ENCODE assay signal across 18 cellular contexts in genomic region chr7:148706368-148706767, GRCh38.
"Had no signal": no experiment of that assay in that cellular context is flagged by ENCODE, and none has a peak within 500 bp of the region (broad histone marks: within the 10 kb centered on the region; RNA-seq: fewer than 3 reads in every experiment).

No MANE protein-coding gene starts in this region.

- H3K27me3 Mint-ChIP-seq: activated CD4-positive, alpha-beta memory T cell treated with anti-CD3 and anti-CD28 coated beads for 36 hours; activated T-cell treated with anti-CD3 and anti-CD28 coated beads, Interleukin-2, amount 50 U/mL, for 24 hours; brain; central memory CD8-positive, alpha-beta T cell had no signal

- H3K27me3 ChIP-seq: esophagus squamous epithelium, ovary, uterus had no signal

- H3K9me3 ChIP-seq: esophagus squamous epithelium, lower lobe of right lung, ovary, uterus had no signal

- H3K4me3 Mint-ChIP-seq: activated CD4-positive, alpha-beta memory T cell treated with anti-CD3 and anti-CD28 coated beads for 36 hours; activated T-cell treated with anti-CD3 and anti-CD28 coated beads, Interleukin-2, amount 50 U/mL, for 24 hours; central memory CD8-positive, alpha-beta T cell had no signal

- ATAC-seq: lower lobe of right lung, sciatic nerve had no signal

- H3K27ac ChIP-seq: coronary artery, esophagus squamous epithelium, lower lobe of right lung, ovary, uterus had no signal

- H3K27ac Mint-ChIP-seq: activated CD4-positive, alpha-beta memory T cell treated with anti-CD3 and anti-CD28 coated beads for 36 hours; activated naive CD4-positive, alpha-beta T cell treated with anti-CD3 and anti-CD28 coated beads, Interleukin-2, amount 50 U/mL, for 72 hours; activated T-cell treated with anti-CD3 and anti-CD28 coated beads, Interleukin-2, amount 50 U/mL, for 24 hours had no signal

- H3K36me3 Mint-ChIP-seq: activated CD4-positive, alpha-beta memory T cell treated with anti-CD3 and anti-CD28 coated beads for 36 hours; immature natural killer cell had no signal

- H3K4me3 ChIP-seq: coronary artery, esophagus squamous epithelium, lower lobe of right lung, ovary, uterus had no signal

- H3K36me3 ChIP-seq: esophagus squamous epithelium, lower lobe of right lung, ovary, uterus had no signal

- DNase-seq: activated CD4-positive, alpha-beta memory T cell treated with anti-CD3 and anti-CD28 coated beads for 36 hours; activated CD4-positive, CD25-positive, alpha-beta regulatory T cell treated with anti-CD3 and anti-CD28 coated beads, Interleukin-2, amount 50 U/mL, for 72 hours; activated effector memory CD4-positive, alpha-beta T cell treated with Interleukin-2 at 50 U/mL for 16 hours; activated T-cell treated with anti-CD3 and anti-CD28 coated beads, Interleukin-2, amount 50 U/mL, for 24 hours; esophagus squamous epithelium; glutamatergic neuron; immature natural killer cell; lower lobe of right lung; midbrain; ovary; stimulated activated CD4-positive, alpha-beta T cell treated with anti-CD3 and anti-CD28 coated beads, Interleukin-1b, Interleukin-23, amount 100 ng/mL, for 48 hours; SW 1271; uterus had no signal

- H3K9me3 Mint-ChIP-seq: activated CD4-positive, alpha-beta memory T cell treated with anti-CD3 and anti-CD28 coated beads for 36 hours; activated naive CD4-positive, alpha-beta T cell treated with anti-CD3 and anti-CD28 coated beads, Interleukin-2, amount 50 U/mL, for 72 hours; activated T-cell treated with anti-CD3 and anti-CD28 coated beads, Interleukin-2, amount 50 U/mL, for 24 hours; brain; central memory CD8-positive, alpha-beta T cell; immature natural killer cell had no signal
